ENCODE assay signal across 8 cellular contexts in genomic region chr11:46272816-46273427, GRCh38. TPM values are rescaled to one million over a fixed set of nuclear protein-coding genes. Genes with fewer than 3 reads are reported as not detected.
DNase-seq lines count a peak whose midpoint lies in the region; ATAC-seq and TF ChIP-seq lines count a peak whose summit lies in the region.

No MANE protein-coding gene starts in this region.

- CTCF ChIA-PET in CD4-positive, alpha-beta memory T cell (lab: Charles Lee; ENCODE audit: partially characterized antibody), result interaction anchor here (0.5 kb wide), 1 partner anchor 412 kb away, joined by 3 read pairs; no protein-coding TSS in a partner anchor

- TF ChIP-seq CTCF in RWPE2 (IDR thresholded peaks at IDR 0.05; ENCODE audit: poor library complexity, severe bottlenecking) (no peak), psoas muscle (IDR thresholded peaks at IDR 0.05) (no peak)

- H3K36me3 Mint-ChIP-seq in CD4-positive, alpha-beta memory T cell, result no peaks in the 10 kb centered on the region

- H3K9me3 ChIP-seq in RWPE2 (ENCODE audit: severe bottlenecking) (no peaks in the 10 kb centered on the region), psoas muscle (no peaks in the 10 kb centered on the region)
- H3K9me3 ChIP-seq in CD4-positive, alpha-beta memory T cell (ENCODE audit: control insufficient read depth in 1 of 2, low read length in 2 of 2), result no peaks in the 10 kb centered on the region

- peaks cover 17 to 18% of the 10 kb centered on the region in 2 donors for H3K27me3 Mint-ChIP-seq in CD4-positive, alpha-beta memory T cell

- ATAC-seq in RWPE2 (ENCODE audit: low read depth) (peak; percentile 72), psoas muscle (peak in 3 of 4 donors; percentile 44 to 61 (median 60)), HG02588 (IDR thresholded peaks at IDR 0.05; ENCODE audit: unreplicated experiment) (no peak)

- H3K27ac ChIP-seq in RWPE2 (ENCODE audit: poor library complexity, severe bottlenecking), result peak overlapping the region; percentile 46
- peak overlapping the region; percentile 31 for H3K27ac ChIP-seq in psoas muscle
- no peak overlapping the region for H3K27ac ChIP-seq in CD4-positive, alpha-beta memory T cell (ENCODE audit: low read depth, low read length)

- peak overlapping the region in 1 of 7 donors; percentile 63 for H3K27ac Mint-ChIP-seq in CD4-positive, alpha-beta memory T cell

- 43 to 48% (median 43%) methylated on average over 9 of the region's 9 CpGs for WGBS in psoas muscle, 3 donors

- H3K36me3 ChIP-seq in RWPE2 (ENCODE audit: low read depth), result no peaks in the 10 kb centered on the region
- H3K36me3 ChIP-seq in psoas muscle (ENCODE audit: insufficient read depth in 1 of 2, low read depth in 1 of 2), result no peaks in the 10 kb centered on the region
- no peaks in the 10 kb centered on the region for H3K36me3 ChIP-seq in CD4-positive, alpha-beta memory T cell (ENCODE audit: insufficient read depth, low read length)

- peak overlapping the region in 1 of 8 donors; percentile 20 for H3K4me3 Mint-ChIP-seq in CD4-positive, alpha-beta memory T cell

- POLR2A ChIA-PET in CD4-positive, alpha-beta memory T cell (lab: Charles Lee; ENCODE audit: partially characterized antibody), result no interaction called here

- peaks cover 6 to 17% (median 9%) of the 10 kb centered on the region in 4 donors for H3K4me1 Mint-ChIP-seq in CD4-positive, alpha-beta memory T cell

- intact Hi-C loops in psoas muscle (cut with DNase I), result no loop called here
- intact Hi-C loops in CD4-positive, alpha-beta memory T cell (cut with micrococcal nuclease), result no loop called here

- H3K27me3 ChIP-seq in RWPE2 (ENCODE audit: insufficient read depth, poor library complexity, severe bottlenecking) (peaks cover under 1% of the 10 kb centered on the region), psoas muscle (ENCODE audit: insufficient read depth in 3 of 3, low read length in 2 of 3) (peaks cover 0 to 20% (median 11%) of the 10 kb centered on the region in 3 donors)
- peaks cover 6% of the 10 kb centered on the region for H3K27me3 ChIP-seq in CD4-positive, alpha-beta memory T cell (ENCODE audit: insufficient read depth, low read length)

- H3K4me1 ChIP-seq in RWPE2 (ENCODE audit: insufficient read depth, poor library complexity, severe bottlenecking), result peaks cover 15% of the 10 kb centered on the region
- peaks cover 7% of the 10 kb centered on the region for H3K4me1 ChIP-seq in psoas muscle
- peaks cover 7% of the 10 kb centered on the region for H3K4me1 ChIP-seq in CD4-positive, alpha-beta memory T cell (ENCODE audit: insufficient read depth, low read length)

- DNase-seq in Daoy (ENCODE audit: low read depth), result peak; percentile 79
- DNase-seq in RWPE2 (ENCODE audit: low spot score), result no peak
- DNase-seq in fibroblast of peridontal ligament (ENCODE audit: extremely low read depth), result peak; percentile 75
- peak; percentile 73 to 77 for DNase-seq in psoas muscle
- no peak for DNase-seq in NCI-H2227 treated with DMSO at 0.1 percent for 48 hours (lab: John Stamatoyannopoulos, UW)
- DNase-seq in NCI-H2107 treated with DMSO at 0.1 percent for 48 hours (lab: John Stamatoyannopoulos, UW; ENCODE audit: unreplicated experiment), result no peak
- no peak for DNase-seq in CD4-positive, alpha-beta memory T cell

- no peaks in the 10 kb centered on the region for H3K9me3 Mint-ChIP-seq in CD4-positive, alpha-beta memory T cell

- H3K4me3 ChIP-seq in RWPE2 (ENCODE audit: severe bottlenecking), result no peak overlapping the region
- H3K4me3 ChIP-seq in psoas muscle, result no peak overlapping the region
- H3K4me3 ChIP-seq in CD4-positive, alpha-beta memory T cell (ENCODE audit: low read length in 2 of 2), result no peak overlapping the region

RNA-seq across cellular contexts. Expression of gene CREB3L1, which starts 4.5 kb away (rescaled TPM):
- total RNA-seq in Daoy (2014; rRNA removed; shearing (Covaris generic)), result 4.6 and 9.7 TPM in 2 replicates
- total RNA-seq in psoas muscle, result 1 to 10 TPM; 2.2 to 6.9 (median 3.0) TPM
- polyA plus RNA-seq in psoas muscle, result 1 to 10 TPM; 1.4 to 1.7 (median 1.6) TPM
- not detected for total RNA-seq in CD4-positive, alpha-beta memory T cell
- polyA plus RNA-seq in CD4-positive, alpha-beta memory T cell, result not detected

Comparison
In these comparisons a context has a peak if more than half of its experiments do, and no peak if none do; other contexts are left out.
1. DNase-seq: peak in Daoy (single experiment), fibroblast of peridontal ligament (single experiment) and psoas muscle (2 of 2); none in RWPE2 (single experiment), NCI-H2227 treated with DMSO at 0.1 percent for 48 hours (single experiment), NCI-H2107 treated with DMSO at 0.1 percent for 48 hours (single experiment) and CD4-positive, alpha-beta memory T cell (0 of 5).